2 cellular contexts compared by ENCODE assay signal in the genomic region with DNA sequence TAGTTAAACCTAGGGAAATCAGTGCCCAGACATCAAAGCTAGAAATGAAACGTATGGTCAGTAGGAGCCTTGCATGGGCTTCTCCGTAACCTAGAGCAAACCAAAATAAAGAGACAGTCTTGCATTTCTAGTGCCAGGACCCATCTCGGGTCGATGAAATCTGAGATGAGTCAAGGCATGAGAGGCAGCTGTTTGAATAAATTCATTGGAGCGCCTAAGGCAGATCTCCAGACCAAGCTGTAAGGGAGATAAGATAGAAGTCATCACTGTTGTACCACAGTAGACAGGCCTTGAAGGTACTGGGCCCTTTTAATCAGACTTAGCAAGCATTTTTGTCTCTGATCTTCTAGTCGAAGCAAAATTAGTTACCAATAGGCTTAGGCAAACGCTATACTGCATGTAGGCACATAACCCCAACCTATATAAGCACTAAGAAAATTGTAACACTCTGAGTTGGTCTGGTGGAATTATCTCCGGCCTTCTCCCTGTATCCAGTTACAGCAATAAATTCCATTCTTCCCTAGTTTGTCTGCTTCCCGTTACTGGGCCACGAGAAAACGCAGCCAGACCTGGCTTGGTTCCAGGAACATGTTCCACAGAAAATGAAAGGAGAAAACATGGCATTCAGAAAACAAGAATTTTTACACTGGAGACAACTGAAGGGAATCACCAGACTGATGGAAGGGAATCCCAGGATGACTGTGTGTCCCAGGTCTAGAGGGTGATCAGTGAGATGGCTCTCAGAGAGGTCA.
TF ChIP-seq lines count a peak whose summit lies in the region.

No MANE protein-coding gene starts in this region.

TF ChIP-seq in HEK293, 187 proteins besides CTCF, POLR2A, EP300 and RAD21 (continues in another document):
- TF ChIP-seq, protein P1, sequence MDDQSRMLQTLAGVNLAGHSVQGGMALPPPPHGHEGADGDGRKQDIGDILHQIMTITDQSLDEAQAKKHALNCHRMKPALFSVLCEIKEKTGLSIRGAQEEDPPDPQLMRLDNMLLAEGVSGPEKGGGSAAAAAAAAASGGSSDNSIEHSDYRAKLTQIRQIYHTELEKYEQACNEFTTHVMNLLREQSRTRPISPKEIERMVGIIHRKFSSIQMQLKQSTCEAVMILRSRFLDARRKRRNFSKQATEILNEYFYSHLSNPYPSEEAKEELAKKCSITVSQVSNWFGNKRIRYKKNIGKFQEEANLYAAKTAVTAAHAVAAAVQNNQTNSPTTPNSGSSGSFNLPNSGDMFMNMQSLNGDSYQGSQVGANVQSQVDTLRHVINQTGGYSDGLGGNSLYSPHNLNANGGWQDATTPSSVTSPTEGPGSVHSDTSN (CRISPR knock-in tag; IDR thresholded peaks at IDR 0.05): no peak
- TF ChIP-seq, protein P2, sequence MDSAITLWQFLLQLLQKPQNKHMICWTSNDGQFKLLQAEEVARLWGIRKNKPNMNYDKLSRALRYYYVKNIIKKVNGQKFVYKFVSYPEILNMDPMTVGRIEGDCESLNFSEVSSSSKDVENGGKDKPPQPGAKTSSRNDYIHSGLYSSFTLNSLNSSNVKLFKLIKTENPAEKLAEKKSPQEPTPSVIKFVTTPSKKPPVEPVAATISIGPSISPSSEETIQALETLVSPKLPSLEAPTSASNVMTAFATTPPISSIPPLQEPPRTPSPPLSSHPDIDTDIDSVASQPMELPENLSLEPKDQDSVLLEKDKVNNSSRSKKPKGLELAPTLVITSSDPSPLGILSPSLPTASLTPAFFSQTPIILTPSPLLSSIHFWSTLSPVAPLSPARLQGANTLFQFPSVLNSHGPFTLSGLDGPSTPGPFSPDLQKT (IDR thresholded peaks at IDR 0.05; ENCODE audit: borderline replicate concordance, low read depth, low read length): no peak
- TF ChIP-seq, protein P3, sequence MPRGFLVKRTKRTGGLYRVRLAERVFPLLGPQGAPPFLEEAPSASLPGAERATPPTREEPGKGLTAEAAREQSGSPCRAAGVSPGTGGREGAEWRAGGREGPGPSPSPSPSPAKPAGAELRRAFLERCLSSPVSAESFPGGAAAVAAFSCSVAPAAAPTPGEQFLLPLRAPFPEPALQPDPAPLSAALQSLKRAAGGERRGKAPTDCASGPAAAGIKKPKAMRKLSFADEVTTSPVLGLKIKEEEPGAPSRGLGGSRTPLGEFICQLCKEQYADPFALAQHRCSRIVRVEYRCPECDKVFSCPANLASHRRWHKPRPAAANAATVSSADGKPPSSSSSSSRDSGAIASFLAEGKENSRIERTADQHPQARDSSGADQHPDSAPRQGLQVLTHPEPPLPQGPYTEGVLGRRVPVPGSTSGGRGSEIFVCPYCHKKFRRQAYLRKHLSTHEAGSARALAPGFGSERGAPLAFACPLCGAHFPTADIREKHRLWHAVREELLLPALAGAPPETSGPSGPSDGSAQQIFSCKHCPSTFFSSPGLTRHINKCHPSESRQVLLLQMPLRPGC (tag by site-specific recombination; IDR thresholded peaks at IDR 0.05): no peak
- TF ChIP-seq ZFP69B (tag by site-specific recombination; IDR thresholded peaks at IDR 0.05): no peak
- TF ChIP-seq, protein P4, sequence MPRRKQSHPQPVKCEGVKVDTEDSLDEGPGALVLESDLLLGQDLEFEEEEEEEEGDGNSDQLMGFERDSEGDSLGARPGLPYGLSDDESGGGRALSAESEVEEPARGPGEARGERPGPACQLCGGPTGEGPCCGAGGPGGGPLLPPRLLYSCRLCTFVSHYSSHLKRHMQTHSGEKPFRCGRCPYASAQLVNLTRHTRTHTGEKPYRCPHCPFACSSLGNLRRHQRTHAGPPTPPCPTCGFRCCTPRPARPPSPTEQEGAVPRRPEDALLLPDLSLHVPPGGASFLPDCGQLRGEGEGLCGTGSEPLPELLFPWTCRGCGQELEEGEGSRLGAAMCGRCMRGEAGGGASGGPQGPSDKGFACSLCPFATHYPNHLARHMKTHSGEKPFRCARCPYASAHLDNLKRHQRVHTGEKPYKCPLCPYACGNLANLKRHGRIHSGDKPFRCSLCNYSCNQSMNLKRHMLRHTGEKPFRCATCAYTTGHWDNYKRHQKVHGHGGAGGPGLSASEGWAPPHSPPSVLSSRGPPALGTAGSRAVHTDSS (tag by site-specific recombination; IDR thresholded peaks at IDR 0.05): no peak
- no peak for TF ChIP-seq ZNF2 (tag by site-specific recombination; IDR thresholded peaks at IDR 0.05)
- no peak for TF ChIP-seq ZNF433 (tag by site-specific recombination; IDR thresholded peaks at IDR 0.05; ENCODE audit: low read depth)
- no peak for TF ChIP-seq ZNF350 (tag by site-specific recombination; IDR thresholded peaks at IDR 0.05)
- TF ChIP-seq ZNF146 (tag by site-specific recombination; IDR thresholded peaks at IDR 0.05): no peak
- TF ChIP-seq GLIS1 (tag by site-specific recombination; IDR thresholded peaks at IDR 0.05): peak; percentile 46
- no peak for TF ChIP-seq ZNF677 (tag by site-specific recombination; IDR thresholded peaks at IDR 0.05)
- TF ChIP-seq, protein P5, sequence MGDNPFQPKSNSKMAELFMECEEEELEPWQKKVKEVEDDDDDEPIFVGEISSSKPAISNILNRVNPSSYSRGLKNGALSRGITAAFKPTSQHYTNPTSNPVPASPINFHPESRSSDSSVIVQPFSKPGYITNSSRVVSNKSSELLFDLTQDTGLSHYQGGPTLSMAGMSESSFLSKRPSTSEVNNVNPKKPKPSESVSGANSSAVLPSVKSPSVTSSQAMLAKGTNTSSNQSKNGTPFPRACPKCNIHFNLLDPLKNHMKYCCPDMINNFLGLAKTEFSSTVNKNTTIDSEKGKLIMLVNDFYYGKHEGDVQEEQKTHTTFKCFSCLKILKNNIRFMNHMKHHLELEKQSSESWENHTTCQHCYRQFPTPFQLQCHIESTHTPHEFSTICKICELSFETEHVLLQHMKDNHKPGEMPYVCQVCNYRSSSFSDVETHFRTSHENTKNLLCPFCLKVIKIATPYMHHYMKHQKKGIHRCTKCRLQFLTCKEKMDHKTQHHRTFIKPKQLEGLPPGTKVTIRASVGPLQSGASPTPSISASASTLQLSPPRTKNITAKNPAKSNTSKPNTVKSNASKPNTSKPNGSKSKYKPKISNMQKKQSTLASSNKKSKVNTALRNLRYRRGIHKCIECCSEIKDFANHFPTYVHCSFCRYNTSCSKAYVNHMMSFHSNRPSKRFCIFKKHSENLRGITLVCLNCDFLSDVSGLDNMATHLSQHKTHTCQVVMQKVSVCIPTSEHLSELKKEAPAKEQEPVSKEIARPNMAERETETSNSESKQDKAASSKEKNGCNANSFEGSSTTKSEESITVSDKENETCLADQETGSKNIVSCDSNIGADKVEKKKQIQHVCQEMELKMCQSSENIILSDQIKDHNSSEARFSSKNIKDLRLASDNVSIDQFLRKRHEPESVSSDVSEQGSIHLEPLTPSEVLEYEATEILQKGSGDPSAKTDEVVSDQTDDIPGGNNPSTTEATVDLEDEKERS (tag by site-specific recombination; IDR thresholded peaks at IDR 0.05): no peak
- no peak for TF ChIP-seq ZNF155 (tag by site-specific recombination; IDR thresholded peaks at IDR 0.05)
- no peak for TF ChIP-seq ZNF266 (tag by site-specific recombination; IDR thresholded peaks at IDR 0.05; ENCODE audit: low read depth)
- TF ChIP-seq ZNF626 (tag by site-specific recombination; IDR thresholded peaks at IDR 0.05): no peak
- no peak for TF ChIP-seq EGR2 (tag by site-specific recombination; IDR thresholded peaks at IDR 0.05; ENCODE audit: low read depth)

TF ChIP-seq in HepG2, 621 proteins besides CTCF, POLR2A, EP300 and RAD21:
- TF ChIP-seq SP4 (CRISPR knock-in tag; IDR thresholded peaks at IDR 0.05) (no peak), NCOA5 (CRISPR knock-in tag; IDR thresholded peaks at IDR 0.05) (no peak), NPAS2 (CRISPR knock-in tag; IDR thresholded peaks at IDR 0.05; ENCODE audit: borderline replicate concordance) (no peak), SP5 (CRISPR knock-in tag; IDR thresholded peaks at IDR 0.05; ENCODE audit: borderline replicate concordance, low read depth) (no peak), HOXA7 (CRISPR knock-in tag; IDR thresholded peaks at IDR 0.05) (no peak), JUND (CRISPR knock-in tag; IDR thresholded peaks at IDR 0.05) (no peak), RFXANK (CRISPR knock-in tag; IDR thresholded peaks at IDR 0.05) (no peak), ZNF672 (CRISPR knock-in tag; IDR thresholded peaks at IDR 0.05) (no peak)
- TF ChIP-seq, protein P6, sequence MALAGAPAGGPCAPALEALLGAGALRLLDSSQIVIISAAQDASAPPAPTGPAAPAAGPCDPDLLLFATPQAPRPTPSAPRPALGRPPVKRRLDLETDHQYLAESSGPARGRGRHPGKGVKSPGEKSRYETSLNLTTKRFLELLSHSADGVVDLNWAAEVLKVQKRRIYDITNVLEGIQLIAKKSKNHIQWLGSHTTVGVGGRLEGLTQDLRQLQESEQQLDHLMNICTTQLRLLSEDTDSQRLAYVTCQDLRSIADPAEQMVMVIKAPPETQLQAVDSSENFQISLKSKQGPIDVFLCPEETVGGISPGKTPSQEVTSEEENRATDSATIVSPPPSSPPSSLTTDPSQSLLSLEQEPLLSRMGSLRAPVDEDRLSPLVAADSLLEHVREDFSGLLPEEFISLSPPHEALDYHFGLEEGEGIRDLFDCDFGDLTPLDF (CRISPR knock-in tag; IDR thresholded peaks at IDR 0.05): no peak
- TF ChIP-seq, protein P7, sequence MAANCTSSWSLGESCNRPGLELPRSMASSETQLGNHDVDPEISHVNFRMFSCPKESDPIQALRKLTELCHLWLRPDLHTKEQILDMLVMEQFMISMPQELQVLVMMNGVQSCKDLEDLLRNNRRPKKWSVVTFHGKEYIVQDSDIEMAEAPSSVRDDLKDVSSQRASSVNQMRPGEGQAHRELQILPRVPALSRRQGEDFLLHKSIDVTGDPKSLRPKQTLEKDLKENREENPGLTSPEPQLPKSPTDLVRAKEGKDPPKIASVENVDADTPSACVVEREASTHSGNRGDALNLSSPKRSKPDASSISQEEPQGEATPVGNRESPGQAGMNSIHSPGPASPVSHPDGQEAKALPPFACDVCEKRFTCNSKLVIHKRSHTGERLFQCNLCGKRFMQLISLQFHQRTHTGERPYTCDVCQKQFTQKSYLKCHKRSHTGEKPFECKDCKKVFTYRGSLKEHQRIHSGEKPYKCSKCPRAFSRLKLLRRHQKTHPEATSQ (CRISPR knock-in tag; IDR thresholded peaks at IDR 0.05; ENCODE audit: borderline replicate concordance): no peak
- TF ChIP-seq, protein P8, sequence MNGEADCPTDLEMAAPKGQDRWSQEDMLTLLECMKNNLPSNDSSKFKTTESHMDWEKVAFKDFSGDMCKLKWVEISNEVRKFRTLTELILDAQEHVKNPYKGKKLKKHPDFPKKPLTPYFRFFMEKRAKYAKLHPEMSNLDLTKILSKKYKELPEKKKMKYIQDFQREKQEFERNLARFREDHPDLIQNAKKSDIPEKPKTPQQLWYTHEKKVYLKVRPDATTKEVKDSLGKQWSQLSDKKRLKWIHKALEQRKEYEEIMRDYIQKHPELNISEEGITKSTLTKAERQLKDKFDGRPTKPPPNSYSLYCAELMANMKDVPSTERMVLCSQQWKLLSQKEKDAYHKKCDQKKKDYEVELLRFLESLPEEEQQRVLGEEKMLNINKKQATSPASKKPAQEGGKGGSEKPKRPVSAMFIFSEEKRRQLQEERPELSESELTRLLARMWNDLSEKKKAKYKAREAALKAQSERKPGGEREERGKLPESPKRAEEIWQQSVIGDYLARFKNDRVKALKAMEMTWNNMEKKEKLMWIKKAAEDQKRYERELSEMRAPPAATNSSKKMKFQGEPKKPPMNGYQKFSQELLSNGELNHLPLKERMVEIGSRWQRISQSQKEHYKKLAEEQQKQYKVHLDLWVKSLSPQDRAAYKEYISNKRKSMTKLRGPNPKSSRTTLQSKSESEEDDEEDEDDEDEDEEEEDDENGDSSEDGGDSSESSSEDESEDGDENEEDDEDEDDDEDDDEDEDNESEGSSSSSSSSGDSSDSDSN (CRISPR knock-in tag; IDR thresholded peaks at IDR 0.05): no peak
